ENCODE assay signal across 25 cellular contexts in the genomic region with DNA sequence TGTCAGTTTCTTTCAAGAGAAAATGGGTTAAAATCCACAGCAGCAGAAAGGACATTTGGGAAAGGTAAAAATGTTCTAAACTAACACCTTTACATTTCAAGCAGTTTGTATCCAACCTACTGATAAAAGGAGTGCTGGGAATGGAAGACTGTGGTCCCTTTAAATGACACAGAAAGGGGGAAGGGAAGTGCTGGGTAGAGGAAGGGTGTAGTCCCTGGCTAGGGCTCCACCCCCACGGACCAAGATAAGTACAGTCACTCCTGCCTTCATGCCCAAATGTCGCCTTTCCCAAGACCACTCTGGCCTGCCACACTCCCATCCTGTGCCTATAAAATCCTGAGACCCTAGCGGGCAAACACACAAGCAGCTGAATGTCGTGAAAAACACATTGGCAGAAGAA.
"Had no signal": no experiment of that assay in that cellular context is flagged by ENCODE, and none has a peak within 500 bp of the region (broad histone marks: within the 10 kb centered on the region; RNA-seq: fewer than 3 reads in every experiment).

No MANE protein-coding gene starts in this region.

- H3K4me3 ChIP-seq: colonic mucosa, gastrocnemius medialis, lung, right lobe of liver, suprapubic skin, transverse colon, upper lobe of right lung, vagina had no signal

- H3K4me3 Mint-ChIP-seq: dendritic cell treated with granulocyte-macrophage colony-stimulating factor and Interleukin-4, amounts not matched to agents 40 ng/mL and 50 ng/mL, for 4 days; endodermal cell; memory B cell; naive B cell; nephron; stimulated activated naive B cell treated with anti-CD40 and anti-IgM and Interleukin-4, amounts not matched to agents 10 μg/mL and 1 μg/mL and 100 μg/mL, for 72 hours; stimulated activated naive CD8-positive, alpha-beta T cell treated with anti-CD3 and anti-CD28 coated beads, Interleukin-15, amount 100 ng/mL, for 72 hours had no signal

- H3K27me3 ChIP-seq: colonic mucosa, gastrocnemius medialis, pancreas, right lobe of liver, suprapubic skin, transverse colon, upper lobe of right lung, vagina had no signal

- H3K27ac Mint-ChIP-seq: dendritic cell treated with granulocyte-macrophage colony-stimulating factor and Interleukin-4, amounts not matched to agents 40 ng/mL and 50 ng/mL, for 4 days; endodermal cell; memory B cell; nephron; stimulated activated naive B cell treated with anti-CD40 and anti-IgM and Interleukin-4, amounts not matched to agents 10 μg/mL and 1 μg/mL and 100 μg/mL, for 72 hours; stimulated activated naive CD8-positive, alpha-beta T cell treated with anti-CD3 and anti-CD28 coated beads, Interleukin-15, amount 100 ng/mL, for 72 hours had no signal

- FAIRE-seq: kidney, pancreas, small intestine had no signal

- H3K36me3 Mint-ChIP-seq: memory B cell; naive B cell; stimulated activated naive B cell treated with anti-CD40 and anti-IgM and Interleukin-4, amounts not matched to agents 10 μg/mL and 1 μg/mL and 100 μg/mL, for 72 hours had no signal

- H3K36me3 ChIP-seq: colonic mucosa, gastrocnemius medialis, pancreas, right lobe of liver, suprapubic skin, transverse colon, upper lobe of right lung, vagina had no signal

- ATAC-seq: esophagus mucosa; gastrocnemius medialis; left lobe of liver; pancreas; right lobe of liver; stimulated activated naive B cell treated with anti-CD40 and anti-IgM and Interleukin-4, amounts not matched to agents 10 μg/mL and 1 μg/mL and 100 μg/mL, for 72 hours; stimulated activated naive CD8-positive, alpha-beta T cell treated with anti-CD3 and anti-CD28 coated beads, Interleukin-15, amount 100 ng/mL, for 72 hours; upper lobe of right lung had no signal

- DNase-seq: colonic mucosa; effector CD8-positive, alpha-beta T cell; endodermal cell; gastrocnemius medialis; head of caudate nucleus; kidney; naive B cell; pancreas; right lobe of liver; small intestine; stimulated activated CD4-positive, alpha-beta T cell treated with anti-CD3 and anti-CD28 coated beads, Interleukin-15, amount 100 ng/mL, for 24 hours; stimulated activated CD4-positive, alpha-beta T cell treated with anti-CD3 and anti-CD28 coated beads, Interleukin-2, amount 100 ng/mL, for 48 hours; stimulated activated naive B cell treated with anti-CD40 and anti-IgM and Interleukin-4, amounts not matched to agents 10 μg/mL and 1 μg/mL and 100 μg/mL, for 72 hours; stimulated activated naive CD8-positive, alpha-beta T cell treated with anti-CD3 and anti-CD28 coated beads, Interleukin-15, amount 100 ng/mL, for 72 hours; transverse colon; upper lobe of right lung had no signal

- H3K27me3 Mint-ChIP-seq: dendritic cell treated with granulocyte-macrophage colony-stimulating factor and Interleukin-4, amounts not matched to agents 40 ng/mL and 50 ng/mL, for 4 days; naive B cell; stimulated activated naive CD8-positive, alpha-beta T cell treated with anti-CD3 and anti-CD28 coated beads, Interleukin-15, amount 100 ng/mL, for 72 hours had no signal

- H3K4me1 Mint-ChIP-seq: endodermal cell; memory B cell; naive B cell; nephron; stimulated activated naive B cell treated with anti-CD40 and anti-IgM and Interleukin-4, amounts not matched to agents 10 μg/mL and 1 μg/mL and 100 μg/mL, for 72 hours; stimulated activated naive CD8-positive, alpha-beta T cell treated with anti-CD3 and anti-CD28 coated beads, Interleukin-15, amount 100 ng/mL, for 72 hours had no signal

- H3K27ac ChIP-seq: colonic mucosa, epithelial cell of prostate, gastrocnemius medialis, pancreas, right lobe of liver, suprapubic skin, transverse colon, upper lobe of right lung, vagina had no signal

- H3K4me1 ChIP-seq: colonic mucosa, gastrocnemius medialis, pancreas, right lobe of liver, suprapubic skin, transverse colon, upper lobe of right lung, vagina had no signal

- H3K9me3 ChIP-seq: colonic mucosa, pancreas, right lobe of liver, suprapubic skin, upper lobe of right lung, vagina had no signal
